In the genomic region with DNA sequence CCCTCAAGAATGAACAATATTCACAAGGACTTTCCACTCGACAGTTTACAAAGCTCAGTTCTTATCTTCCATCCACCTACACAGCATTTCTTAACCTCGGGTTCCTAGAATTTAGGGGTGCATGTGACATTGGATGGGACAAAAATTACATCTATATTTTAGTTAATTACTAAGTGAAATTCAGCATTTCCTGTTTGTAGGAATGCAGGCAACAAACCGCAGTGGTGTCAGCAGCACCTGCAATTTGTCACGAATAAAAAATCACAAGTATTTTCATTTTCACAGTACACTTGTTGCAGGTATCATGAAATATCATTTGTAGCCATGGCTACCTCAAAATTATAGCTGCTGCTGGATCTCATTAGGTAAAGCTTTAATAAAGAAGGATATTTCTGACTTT, we compare ENCODE assay signal across 16 cellular contexts. TPM values are rescaled to one million over a fixed set of nuclear protein-coding genes. Genes with fewer than 3 reads are reported as not detected.
DNase-seq lines count a peak whose midpoint lies in the region; ATAC-seq and TF ChIP-seq lines count a peak whose summit lies in the region.
"Had no signal": no experiment of that assay in that cellular context is flagged by ENCODE, and none has a peak within 500 bp of the region (broad histone marks: within the 10 kb centered on the region; RNA-seq: fewer than 3 reads in every experiment).

No MANE protein-coding gene starts in this region.

- no peaks in the 10 kb centered on the region for H3K79me2 ChIP-seq in MM.1S (ENCODE audit: low read length)
- H3K79me2 ChIP-seq: parathyroid adenoma had no signal

- H3K9me2 ChIP-seq in MM.1S (replicated peaks; ENCODE audit: insufficient read depth, low read length), result no peaks in the 10 kb centered on the region

- H3K27me3 Mint-ChIP-seq in naive thymus-derived CD4-positive, alpha-beta T cell, result no peaks in the 10 kb centered on the region

- peak overlapping the region; percentile 68 to 92 (median 84) for H3K4me3 Mint-ChIP-seq in naive thymus-derived CD4-positive, alpha-beta T cell

- no peak for ATAC-seq in naive thymus-derived CD4-positive, alpha-beta T cell
- ATAC-seq in left colon, result no peak
- ATAC-seq: PC-3 had no signal

- no peak overlapping the region for H2AFZ ChIP-seq in MM.1S (ENCODE audit: low read length)
- H2AFZ ChIP-seq: parathyroid adenoma had no signal

- H3K27me3 ChIP-seq in MM.1S (replicated peaks; ENCODE audit: insufficient read depth, low read length), result no peaks in the 10 kb centered on the region
- H3K27me3 ChIP-seq in naive thymus-derived CD4-positive, alpha-beta T cell (ENCODE audit: control insufficient read depth in 2 of 2, insufficient read depth in 2 of 2, low read length in 2 of 2), result no peaks in the 10 kb centered on the region
- H3K27me3 ChIP-seq: left lung, vagina had no signal

- H4K20me1 ChIP-seq in MM.1S (ENCODE audit: insufficient read depth, low read length), result no peaks in the 10 kb centered on the region

- H3K4me1 Mint-ChIP-seq in naive thymus-derived CD4-positive, alpha-beta T cell, result peaks cover 42 to 94% (median 86%) of the 10 kb centered on the region in 7 donors

- peaks cover 10% of the 10 kb centered on the region for H3K4me1 ChIP-seq in MM.1S (ENCODE audit: low read length)
- H3K4me1 ChIP-seq in naive thymus-derived CD4-positive, alpha-beta T cell (ENCODE audit: control insufficient read depth in 2 of 2, insufficient read depth in 2 of 2, low read length in 2 of 2), result peaks cover 46 to 54% of the 10 kb centered on the region in 2 donors
- H3K4me1 ChIP-seq: parathyroid adenoma had no signal

- peak overlapping the region; percentile 12; the same call in 1 of the 2 replicates for H3K27ac ChIP-seq in MM.1S (ENCODE audit: low read length)
- H3K27ac ChIP-seq in naive thymus-derived CD4-positive, alpha-beta T cell (ENCODE audit: low read depth, low read length), result peak overlapping the region; percentile 82
- H3K27ac ChIP-seq: parathyroid adenoma, SK-N-MC, vagina had no signal

- H3K36me3 ChIP-seq in MM.1S (replicated peaks; ENCODE audit: insufficient read depth, low read length), result no peaks in the 10 kb centered on the region
- no peaks in the 10 kb centered on the region for H3K36me3 ChIP-seq in naive thymus-derived CD4-positive, alpha-beta T cell (ENCODE audit: control insufficient read depth in 2 of 3, insufficient read depth in 3 of 3, low read length in 3 of 3)
- H3K36me3 ChIP-seq: left lung, vagina had no signal

- H3K36me3 Mint-ChIP-seq in naive thymus-derived CD4-positive, alpha-beta T cell, result peaks cover 0 to 26% (median 3%) of the 10 kb centered on the region in 5 donors

- no peak overlapping the region for H3K4me3 ChIP-seq in MM.1S (ENCODE audit: low read length)
- peak overlapping the region; percentile 44 for H3K4me3 ChIP-seq in naive thymus-derived CD4-positive, alpha-beta T cell (ENCODE audit: low read length)
- H3K4me3 ChIP-seq: left lung, SK-N-MC, vagina had no signal

- peak; percentile 51 for DNase-seq in activated CD4-positive, alpha-beta T cell treated with anti-CD3 and anti-CD28 coated beads for 48 hours
- no peak for DNase-seq in activated CD4-positive, alpha-beta T cell treated with anti-CD3 and anti-CD28 coated beads, Interleukin-2, amount 50 U/mL, for 1 hour
- DNase-seq in MM.1S, result peak; percentile 56
- peak; percentile 9 for DNase-seq in activated T-helper 9 cell treated with anti-CD3 and anti-CD28 coated beads, Interleukin-2, amount 50 U/mL, for 16 hours (ENCODE audit: low read depth)
- DNase-seq in naive thymus-derived CD4-positive, alpha-beta T cell, result no peak
- DNase-seq in NCI-H345 treated with DMSO at 0.1 percent for 48 hours (lab: John Stamatoyannopoulos, UW; ENCODE audit: unreplicated experiment), result no peak
- DNase-seq in left colon, result no peak
- DNase-seq in NCI-H1694 treated with DMSO at 0.1 percent for 48 hours (lab: John Stamatoyannopoulos, UW), result no peak
- DNase-seq: aorta, EL, left lung, NCI-H2029 treated with DMSO at 0.1 percent for 48 hours, PC-3 had no signal

- no peak for TF ChIP-seq CTCF in MM.1S (IDR thresholded peaks at IDR 0.05; ENCODE audit: low read length)

- POLR2A ChIA-PET in naive thymus-derived CD4-positive, alpha-beta T cell (lab: Charles Lee), result interaction anchor here (0.7 to 42.6 kb wide), 11 partner anchors 8 to 155 kb away, joined by 3 to 901 read pairs (median 6); a partner anchor contains a TSS

- peak overlapping the region; percentile 29 for H3K4me2 ChIP-seq in MM.1S (ENCODE audit: low read depth, low read length)

- no peaks in the 10 kb centered on the region for H3K9me3 ChIP-seq in MM.1S (replicated peaks; ENCODE audit: insufficient read depth, low read length)
- no peaks in the 10 kb centered on the region for H3K9me3 ChIP-seq in naive thymus-derived CD4-positive, alpha-beta T cell (ENCODE audit: control insufficient read depth in 2 of 3, low read length in 3 of 3)
- H3K9me3 ChIP-seq: left lung, vagina had no signal

- intact Hi-C loops in naive thymus-derived CD4-positive, alpha-beta T cell (cut with micrococcal nuclease), result loop anchor here (1.0 to 5.0 kb wide), 7 partner anchors 15 to 180 kb away; a partner anchor contains a TSS
- intact Hi-C loops in left colon (cut with DNase I, micrococcal nuclease), result no loop called here

- CTCF ChIA-PET in naive thymus-derived CD4-positive, alpha-beta T cell (lab: Charles Lee), result interaction anchor here (0.5 to 3.5 kb wide), 9 partner anchors 13 to 206 kb away, joined by 3 to 17 read pairs (median 5); a partner anchor contains a TSS

- peak overlapping the region; percentile 89 to 100 (median 97) for H3K27ac Mint-ChIP-seq in naive thymus-derived CD4-positive, alpha-beta T cell

- H3F3A ChIP-seq in MM.1S (ENCODE audit: insufficient read depth, low read length), result no peaks in the 10 kb centered on the region

- peaks cover 0 to 2% (median 0%) of the 10 kb centered on the region in 11 donors for H3K9me3 Mint-ChIP-seq in naive thymus-derived CD4-positive, alpha-beta T cell

- no peak overlapping the region for H3K9ac ChIP-seq in MM.1S (ENCODE audit: low read length)
- H3K9ac ChIP-seq: parathyroid adenoma had no signal

RNA-seq across cellular contexts. Expression of a gene that starts 36.2 kb away (rescaled TPM):
- total RNA-seq in naive thymus-derived CD4-positive, alpha-beta T cell, result 100 to 1,000 TPM; 146 to 517 (median 192) TPM
- polyA plus RNA-seq in naive thymus-derived CD4-positive, alpha-beta T cell, result 100 to 1,000 TPM; 269 to 292 TPM
- total RNA-seq in left colon, result 10 to 100 TPM in 1 of 2 donors, 1 to 10 TPM in 1; 7.5 to 14.5 TPM

Comparison
In these comparisons a context has a peak if more than half of its experiments do, and no peak if none do; other contexts are left out.
1. DNase-seq: peak in activated CD4-positive, alpha-beta T cell treated with anti-CD3 and anti-CD28 coated beads for 48 hours (single experiment), MM.1S (single experiment) and activated T-helper 9 cell treated with anti-CD3 and anti-CD28 coated beads, Interleukin-2, amount 50 U/mL, for 16 hours (single experiment); none in activated CD4-positive, alpha-beta T cell treated with anti-CD3 and anti-CD28 coated beads, Interleukin-2, amount 50 U/mL, for 1 hour (single experiment), naive thymus-derived CD4-positive, alpha-beta T cell (0 of 9), NCI-H345 treated with DMSO at 0.1 percent for 48 hours (single experiment), left colon (0 of 2) and NCI-H1694 treated with DMSO at 0.1 percent for 48 hours (single experiment).
2. RNA of a gene that starts 36.2 kb away (total RNA-seq): 146 to 517 TPM in naive thymus-derived CD4-positive, alpha-beta T cell; 7.5 to 14.5 TPM in left colon; every median in the first group is over 4 times any median in the second.
3. intact Hi-C loops: an anchor here in naive thymus-derived CD4-positive, alpha-beta T cell (1.0 to 5.0 kb wide); none called in left colon.